2 cellular contexts compared by ENCODE assay signal in genomic region chr9:126558051-126558665, GRCh38.
TF ChIP-seq lines count a peak whose summit lies in the region.

No MANE protein-coding gene starts in this region.

TF ChIP-seq in A549, 52 proteins besides CTCF, POLR2A, EP300 and RAD21 (continued from another document):
- TF ChIP-seq RCOR1 (IDR thresholded peaks at IDR 0.05; ENCODE audit: low read depth, low read length) (no peak), FOXS1 (CRISPR knock-in tag; IDR thresholded peaks at IDR 0.05) (no peak), FOSL2 (IDR thresholded peaks at IDR 0.05) (no peak), FOSL2 (CRISPR knock-in tag; IDR thresholded peaks at IDR 0.05) (no peak), NFE2L2 (conservative IDR thresholded peaks at IDR 0.05; ENCODE audit: low read length) (no peak), EHF (CRISPR knock-in tag; IDR thresholded peaks at IDR 0.05) (no peak), GATA3 (IDR thresholded peaks at IDR 0.05; ENCODE audit: borderline replicate concordance) (no peak), CHD4 (IDR thresholded peaks at IDR 0.05; ENCODE audit: borderline replicate concordance) (no peak), HOXB5 (CRISPR knock-in tag; IDR thresholded peaks at IDR 0.05) (no peak), EHMT2 (IDR thresholded peaks at IDR 0.05; ENCODE audit: low read depth) (no peak), SMC3 (IDR thresholded peaks at IDR 0.05) (peak; percentile 77), HMGXB4 (CRISPR knock-in tag; IDR thresholded peaks at IDR 0.05; ENCODE audit: borderline replicate concordance) (no peak), PBX3 (IDR thresholded peaks at IDR 0.05) (no peak), JUN (IDR thresholded peaks at IDR 0.05) (no peak), CBX8 (IDR thresholded peaks at IDR 0.05) (no peak), TFCP2L1 (CRISPR knock-in tag; IDR thresholded peaks at IDR 0.05) (no peak), CHD2 (IDR thresholded peaks at IDR 0.05; ENCODE audit: low read length, partially characterized antibody) (no peak)

TF ChIP-seq in H1, 55 proteins besides CTCF, POLR2A, EP300 and RAD21 (continued from another document):
- TF ChIP-seq YY1 (IDR thresholded peaks at IDR 0.05; ENCODE audit: low read depth, low read length) (peak; percentile 32; the same call in 1 of the 2 replicates), ATF3 (IDR thresholded peaks at IDR 0.05; ENCODE audit: insufficient read depth, low read depth, low read length) (peak; percentile 50; the same call in 1 of the 2 replicates), CREB1 (IDR thresholded peaks at IDR 0.05) (peak; percentile 68), TEAD4 (IDR thresholded peaks at IDR 0.05; ENCODE audit: low read depth, low read length) (peak; percentile 98), CEBPB (IDR thresholded peaks at IDR 0.05; ENCODE audit: low read depth, low read length) (no peak), TCF12 (IDR thresholded peaks at IDR 0.05; ENCODE audit: low read depth, low read length) (peak; percentile 84), CTBP2 (IDR thresholded peaks at IDR 0.05; ENCODE audit: borderline replicate concordance, insufficient read depth, insufficient read length, low read length) (no peak), JUND (IDR thresholded peaks at IDR 0.05; ENCODE audit: low read length) (peak; percentile 46; the same call in 1 of the 2 replicates)
